ENCODE assay signal across 8 cellular contexts in genomic region chr1:156053770-156054499, GRCh38. TPM values are rescaled to one million over a fixed set of nuclear protein-coding genes. Genes with fewer than 3 reads are reported as not detected.
DNase-seq lines count a peak whose midpoint lies in the region; ATAC-seq and TF ChIP-seq lines count a peak whose summit lies in the region.

UBQLN4 (minus strand) TSS chr1:156053798; CDS start chr1:156053701, 97 bp downstream.

- peak within 1 kb of the TSS; percentile 97 for H3K4me3 Mint-ChIP-seq in osteocyte (ENCODE audit: unreplicated experiment)

- TF ChIP-seq CTCF in osteocyte (IDR thresholded peaks at IDR 0.05) (no peak), thoracic aorta (IDR thresholded peaks at IDR 0.05) (peak; percentile 75)

- H3K9me3 Mint-ChIP-seq in osteocyte (ENCODE audit: unreplicated experiment) = no peaks in the 10 kb centered on the region

- DNase-seq in DMS114 treated with DMSO at 0.1 percent for 48 hours (lab: John Stamatoyannopoulos, UW; ENCODE audit: unreplicated experiment) (peak; percentile 68), MG63 (peak; percentile 94), glomerular endothelial cell (ENCODE audit: extremely low read depth, low read depth, low spot score) (no peak), osteocyte (ENCODE audit: extremely low spot score, unreplicated experiment) (peak; percentile 95), thoracic aorta (ENCODE audit: low spot score) (peak; percentile 59)
- DNase-seq in activated naive CD4-positive, alpha-beta T cell treated with anti-CD3 and anti-CD28 coated beads, Interleukin-2, amount 50 U/mL, for 16 hours = peak; percentile 86

- peaks cover 25% of the 10 kb centered on the region for H3K4me1 Mint-ChIP-seq in osteocyte (ENCODE audit: unreplicated experiment)

- H3K27ac Mint-ChIP-seq in osteocyte (ENCODE audit: unreplicated experiment) = peak within 1 kb of the TSS; percentile 96

- H3K36me3 Mint-ChIP-seq in osteocyte (ENCODE audit: unreplicated experiment) = peaks cover 5% of the 10 kb centered on the region

- H3K4me1 ChIP-seq in thoracic aorta (ENCODE audit: control insufficient read depth in 1 of 2, low read depth in 2 of 2) = peaks cover 8 to 16% of the 10 kb centered on the region in 2 donors

- H3K36me3 ChIP-seq in MG63 (peaks cover 23% of the 10 kb centered on the region), thoracic aorta (peaks cover 17% of the 10 kb centered on the region)

- H3K27me3 Mint-ChIP-seq in osteocyte (ENCODE audit: unreplicated experiment) = no peaks in the 10 kb centered on the region

- H3K4me3 ChIP-seq in MG63 = peak within 1 kb of the TSS; percentile 84
- peak within 1 kb of the TSS; percentile 88 for H3K4me3 ChIP-seq in thoracic aorta

- ATAC-seq in GM21825 (IDR thresholded peaks at IDR 0.05; ENCODE audit: unreplicated experiment) = peak; percentile 46
- peak; percentile 67 for ATAC-seq in SK-N-SH treated with all-trans-retinoic acid at 6 μM for 48 hours
- ATAC-seq in thoracic aorta (ENCODE audit: insufficient number of reproducible peaks, low FRiP score, low read depth) = peak; percentile 49

- H3K27me3 ChIP-seq in MG63 (no peaks in the 10 kb centered on the region), thoracic aorta (replicated peaks; ENCODE audit: insufficient read depth) (no peaks in the 10 kb centered on the region)

- H3K27ac ChIP-seq in thoracic aorta = peak within 1 kb of the TSS; percentile 84 to 85

- no peaks in the 10 kb centered on the region for H3K9me3 ChIP-seq in MG63
- no peaks in the 10 kb centered on the region for H3K9me3 ChIP-seq in thoracic aorta

TF ChIP-seq in SK-N-SH treated with all-trans-retinoic acid at 6 μM for 48 hours, 23 proteins besides CTCF, POLR2A, EP300 and RAD21:
- TF ChIP-seq, protein P1, sequence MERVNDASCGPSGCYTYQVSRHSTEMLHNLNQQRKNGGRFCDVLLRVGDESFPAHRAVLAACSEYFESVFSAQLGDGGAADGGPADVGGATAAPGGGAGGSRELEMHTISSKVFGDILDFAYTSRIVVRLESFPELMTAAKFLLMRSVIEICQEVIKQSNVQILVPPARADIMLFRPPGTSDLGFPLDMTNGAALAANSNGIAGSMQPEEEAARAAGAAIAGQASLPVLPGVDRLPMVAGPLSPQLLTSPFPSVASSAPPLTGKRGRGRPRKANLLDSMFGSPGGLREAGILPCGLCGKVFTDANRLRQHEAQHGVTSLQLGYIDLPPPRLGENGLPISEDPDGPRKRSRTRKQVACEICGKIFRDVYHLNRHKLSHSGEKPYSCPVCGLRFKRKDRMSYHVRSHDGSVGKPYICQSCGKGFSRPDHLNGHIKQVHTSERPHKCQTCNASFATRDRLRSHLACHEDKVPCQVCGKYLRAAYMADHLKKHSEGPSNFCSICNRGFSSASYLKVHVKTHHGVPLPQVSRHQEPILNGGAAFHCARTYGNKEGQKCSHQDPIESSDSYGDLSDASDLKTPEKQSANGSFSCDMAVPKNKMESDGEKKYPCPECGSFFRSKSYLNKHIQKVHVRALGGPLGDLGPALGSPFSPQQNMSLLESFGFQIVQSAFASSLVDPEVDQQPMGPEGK (CRISPR knock-in tag; IDR thresholded peaks at IDR 0.05; ENCODE audit: borderline replicate concordance) = peak; percentile 54; the same call in 1 of the 2 replicates
- TF ChIP-seq, protein P2, sequence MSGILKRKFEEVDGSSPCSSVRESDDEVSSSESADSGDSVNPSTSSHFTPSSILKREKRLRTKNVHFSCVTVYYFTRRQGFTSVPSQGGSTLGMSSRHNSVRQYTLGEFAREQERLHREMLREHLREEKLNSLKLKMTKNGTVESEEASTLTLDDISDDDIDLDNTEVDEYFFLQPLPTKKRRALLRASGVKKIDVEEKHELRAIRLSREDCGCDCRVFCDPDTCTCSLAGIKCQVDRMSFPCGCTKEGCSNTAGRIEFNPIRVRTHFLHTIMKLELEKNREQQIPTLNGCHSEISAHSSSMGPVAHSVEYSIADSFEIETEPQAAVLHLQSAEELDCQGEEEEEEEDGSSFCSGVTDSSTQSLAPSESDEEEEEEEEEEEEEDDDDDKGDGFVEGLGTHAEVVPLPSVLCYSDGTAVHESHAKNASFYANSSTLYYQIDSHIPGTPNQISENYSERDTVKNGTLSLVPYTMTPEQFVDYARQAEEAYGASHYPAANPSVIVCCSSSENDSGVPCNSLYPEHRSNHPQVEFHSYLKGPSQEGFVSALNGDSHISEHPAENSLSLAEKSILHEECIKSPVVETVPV (CRISPR knock-in tag; IDR thresholded peaks at IDR 0.05) = no peak
- TF ChIP-seq RARB (CRISPR knock-in tag; IDR thresholded peaks at IDR 0.05) (no peak), TCF4 (CRISPR knock-in tag; IDR thresholded peaks at IDR 0.05; ENCODE audit: borderline replicate concordance) (no peak), ZNF8 (CRISPR knock-in tag; IDR thresholded peaks at IDR 0.05) (no peak), ZFP30 (CRISPR knock-in tag; IDR thresholded peaks at IDR 0.05) (no peak)
- TF ChIP-seq, protein P3, sequence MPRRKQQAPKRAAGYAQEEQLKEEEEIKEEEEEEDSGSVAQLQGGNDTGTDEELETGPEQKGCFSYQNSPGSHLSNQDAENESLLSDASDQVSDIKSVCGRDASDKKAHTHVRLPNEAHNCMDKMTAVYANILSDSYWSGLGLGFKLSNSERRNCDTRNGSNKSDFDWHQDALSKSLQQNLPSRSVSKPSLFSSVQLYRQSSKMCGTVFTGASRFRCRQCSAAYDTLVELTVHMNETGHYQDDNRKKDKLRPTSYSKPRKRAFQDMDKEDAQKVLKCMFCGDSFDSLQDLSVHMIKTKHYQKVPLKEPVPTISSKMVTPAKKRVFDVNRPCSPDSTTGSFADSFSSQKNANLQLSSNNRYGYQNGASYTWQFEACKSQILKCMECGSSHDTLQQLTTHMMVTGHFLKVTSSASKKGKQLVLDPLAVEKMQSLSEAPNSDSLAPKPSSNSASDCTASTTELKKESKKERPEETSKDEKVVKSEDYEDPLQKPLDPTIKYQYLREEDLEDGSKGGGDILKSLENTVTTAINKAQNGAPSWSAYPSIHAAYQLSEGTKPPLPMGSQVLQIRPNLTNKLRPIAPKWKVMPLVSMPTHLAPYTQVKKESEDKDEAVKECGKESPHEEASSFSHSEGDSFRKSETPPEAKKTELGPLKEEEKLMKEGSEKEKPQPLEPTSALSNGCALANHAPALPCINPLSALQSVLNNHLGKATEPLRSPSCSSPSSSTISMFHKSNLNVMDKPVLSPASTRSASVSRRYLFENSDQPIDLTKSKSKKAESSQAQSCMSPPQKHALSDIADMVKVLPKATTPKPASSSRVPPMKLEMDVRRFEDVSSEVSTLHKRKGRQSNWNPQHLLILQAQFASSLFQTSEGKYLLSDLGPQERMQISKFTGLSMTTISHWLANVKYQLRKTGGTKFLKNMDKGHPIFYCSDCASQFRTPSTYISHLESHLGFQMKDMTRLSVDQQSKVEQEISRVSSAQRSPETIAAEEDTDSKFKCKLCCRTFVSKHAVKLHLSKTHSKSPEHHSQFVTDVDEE (CRISPR knock-in tag; IDR thresholded peaks at IDR 0.05) = no peak

RNA-seq across cellular contexts. Expression of gene UBQLN4, which starts in this region (rescaled TPM):
- total RNA-seq in MG63 (2014; rRNA removed; shearing (Covaris generic); ENCODE audit: low replicate concordance) = 29.3 and 40.3 TPM in 2 replicates
- total RNA-seq in glomerular endothelial cell = 31.0 and 34.0 TPM in 2 replicates
- 36.4 and 36.9 TPM in 2 replicates for total RNA-seq in osteocyte
- total RNA-seq in thoracic aorta = 10 to 100 TPM; 21.7 to 36.7 TPM
